ENCODE assay signal across 8 cellular contexts in the genomic region with DNA sequence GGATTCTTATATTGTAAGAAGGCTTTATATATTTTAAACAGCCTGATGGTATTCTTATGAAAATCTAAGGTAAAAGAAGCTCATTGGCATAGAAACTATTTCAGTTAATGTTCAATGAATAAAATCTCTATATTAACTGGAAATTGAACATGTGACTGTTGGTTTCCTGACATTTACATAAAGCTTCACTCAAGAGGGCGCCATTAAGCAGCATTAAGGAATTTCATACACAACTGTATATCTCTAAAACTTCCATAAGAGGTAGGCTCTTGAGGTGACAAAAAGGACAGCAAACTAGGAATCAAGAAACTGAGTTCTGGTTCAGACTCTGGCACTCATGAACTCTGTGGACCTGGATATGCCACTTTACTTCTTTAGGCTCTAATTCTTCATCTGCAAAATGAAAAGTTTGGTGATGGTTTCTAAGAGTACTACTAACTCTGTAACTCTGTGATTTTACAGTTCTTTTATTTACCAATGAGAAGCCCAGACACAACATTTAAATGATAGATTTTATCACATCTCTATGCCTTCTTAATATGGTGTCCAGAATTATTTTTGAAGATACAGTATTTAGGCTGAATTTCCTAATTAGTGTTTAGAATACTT.
A peak's percentile ranks its signal among the peaks of the same experiment; 100 is the strongest.
DNase-seq lines count a peak whose midpoint lies in the region; ATAC-seq lines count a peak whose summit lies in the region.

No MANE protein-coding gene starts in this region.

- ATAC-seq in HG03571 (IDR thresholded peaks at IDR 0.05; ENCODE audit: unreplicated experiment), result no peak
- ATAC-seq in GM19452 (IDR thresholded peaks at IDR 0.05; ENCODE audit: unreplicated experiment), result no peak

- H3K4me2 ChIP-seq in mesenchymal stem cell (ENCODE audit: low read length, poor library complexity, severe bottlenecking), result no peak overlapping the region

- no peak overlapping the region for H4K91ac ChIP-seq in mesenchymal stem cell (ENCODE audit: low read length)

- no peak overlapping the region for H2BK120ac ChIP-seq in mesenchymal stem cell (ENCODE audit: low read depth, low read length)

- no peak overlapping the region for H3K9ac ChIP-seq in mesenchymal stem cell (ENCODE audit: low read length)

- no peaks in the 10 kb centered on the region for H3K36me3 ChIP-seq in mesenchymal stem cell (ENCODE audit: control insufficient read depth in 1 of 2, insufficient read depth in 2 of 2, low read depth in 1 of 2, low read length in 2 of 2)

- H3K18ac ChIP-seq in mesenchymal stem cell (ENCODE audit: low read depth in 1 of 2, low read length in 2 of 2), result no peak overlapping the region

- 80% methylated on average over 1 of the region's 1 CpG for WGBS in mesenchymal stem cell

- DNase-seq in DMS53 (lab: John Stamatoyannopoulos, UW) (peak; percentile 69), NAMALWA (ENCODE audit: low spot score) (peak; percentile 33), amniotic epithelial cell (ENCODE audit: low read depth) (peak; percentile 56), mesenchymal stem cell (peak; percentile 38), cortex of kidney (lab: John Stamatoyannopoulos, UW) (no peak), GDM1 (lab: John Stamatoyannopoulos, UW) (no peak)

- no peak overlapping the region for H3K4me3 ChIP-seq in mesenchymal stem cell (ENCODE audit: insufficient read depth in 1 of 2, low read depth in 1 of 2, low read length in 2 of 2)

- no peak overlapping the region for H2BK5ac ChIP-seq in mesenchymal stem cell (ENCODE audit: low read depth, low read length, poor library complexity, severe bottlenecking)

- H3K9me3 ChIP-seq in mesenchymal stem cell (ENCODE audit: control insufficient read depth, low read length), result no peaks in the 10 kb centered on the region

- no peaks in the 10 kb centered on the region for H3K4me1 ChIP-seq in mesenchymal stem cell (ENCODE audit: control insufficient read depth, insufficient read depth, low read depth, low read length)

- no peak overlapping the region for H3K27ac ChIP-seq in mesenchymal stem cell (ENCODE audit: low read length, poor library complexity, severe bottlenecking)

- no peak overlapping the region for H2BK12ac ChIP-seq in mesenchymal stem cell (ENCODE audit: low read length in 2 of 2)

- H3K27me3 ChIP-seq in mesenchymal stem cell (ENCODE audit: control insufficient read depth in 1 of 2, insufficient read depth in 1 of 2, low read length in 2 of 2), result no peaks in the 10 kb centered on the region

- no peaks in the 10 kb centered on the region for H3K79me1 ChIP-seq in mesenchymal stem cell (replicated peaks; ENCODE audit: low read length, poor library complexity, severe bottlenecking)

- H3K23ac ChIP-seq in mesenchymal stem cell (ENCODE audit: low read length in 2 of 2), result no peak overlapping the region

- H4K8ac ChIP-seq in mesenchymal stem cell (ENCODE audit: low read length), result no peak overlapping the region

- no peak overlapping the region for H2AFZ ChIP-seq in mesenchymal stem cell (ENCODE audit: low read depth, low read length)

- H2AK5ac ChIP-seq in mesenchymal stem cell (ENCODE audit: low read length, severe bottlenecking), result no peak overlapping the region

- H3K14ac ChIP-seq in mesenchymal stem cell (ENCODE audit: low read length in 2 of 2), result no peak overlapping the region

- no peak overlapping the region for H3K4ac ChIP-seq in mesenchymal stem cell (ENCODE audit: low read depth in 1 of 2, low read length in 2 of 2)

- no peak overlapping the region for H2BK15ac ChIP-seq in mesenchymal stem cell (ENCODE audit: low read depth, poor library complexity, severe bottlenecking)

Comparison
In these comparisons a context has a peak if more than half of its experiments do, and no peak if none do; other contexts are left out.
1. DNase-seq: peak in DMS53 (single experiment), NAMALWA (single experiment), amniotic epithelial cell (single experiment) and mesenchymal stem cell (single experiment); none in cortex of kidney (single experiment) and GDM1 (single experiment).